11 cellular contexts compared by ENCODE assay signal in genomic region chr9:35847786-35848185, GRCh38. TPM values are rescaled to one million over a fixed set of nuclear protein-coding genes. Genes with fewer than 3 reads are reported as not detected.
DNase-seq lines count a peak whose midpoint lies in the region; ATAC-seq, FAIRE-seq and TF ChIP-seq lines count a peak whose summit lies in the region.
"Had no signal": no experiment of that assay in that cellular context is flagged by ENCODE, and none has a peak within 500 bp of the region (broad histone marks: within the 10 kb centered on the region; RNA-seq: fewer than 3 reads in every experiment).

No MANE protein-coding gene starts in this region.

- peaks cover 18% of the 10 kb centered on the region for H3K4me1 ChIP-seq in fibroblast of lung (ENCODE audit: control insufficient read depth, extremely low read depth, insufficient read depth, low read length)
- peaks cover 0 to 8% of the 10 kb centered on the region in 2 donors for H3K4me1 ChIP-seq in small intestine (ENCODE audit: control insufficient read depth in 2 of 2, insufficient read depth in 1 of 2, low read depth in 1 of 2, low read length in 1 of 2)

- DNase-seq in fibroblast of lung (ENCODE audit: low read depth in 2 of 2) (no peak), small intestine (no peak), HUDEP-2 (lab: John Stamatoyannopoulos, UW; ENCODE audit: unreplicated experiment in 76 of 76) (no peak), GDM1 (lab: John Stamatoyannopoulos, UW) (no peak)
- DNase-seq: DMS79 treated with DMSO at 0.1 percent for 48 hours, NCI-H1417 treated with DMSO at 0.1 percent for 48 hours had no signal

- H2AFZ ChIP-seq in fibroblast of lung (ENCODE audit: low read length) = no peak overlapping the region

- no peak for TF ChIP-seq CTCF in fibroblast of lung (conservative IDR thresholded peaks at IDR 0.05 in 1 of 2, IDR thresholded peaks at IDR 0.05 in 1 of 2; ENCODE audit: low read depth in 1 of 2, low read length in 2 of 2)

- 81 to 96% (median 94%) methylated on average over 1 of the region's 1 CpG for WGBS in small intestine, 3 donors

- no peak for FAIRE-seq in small intestine (lab: Jason Lieb, UNC)

- peak overlapping the region; percentile 63 for H3K4me2 ChIP-seq in fibroblast of lung (ENCODE audit: extremely low read depth, insufficient read depth, low read length)

- ATAC-seq in GM18502 (IDR thresholded peaks at IDR 0.05; ENCODE audit: poor library complexity, unreplicated experiment) (peak; percentile 23), GM21367 (IDR thresholded peaks at IDR 0.05; ENCODE audit: unreplicated experiment) (peak; percentile 9), HG03354 (IDR thresholded peaks at IDR 0.05; ENCODE audit: poor library complexity, severe bottlenecking, unreplicated experiment) (peak; percentile 21), HG03025 (IDR thresholded peaks at IDR 0.05; ENCODE audit: low FRiP score, unreplicated experiment) (no peak)

- H3K27ac ChIP-seq in fibroblast of lung (ENCODE audit: insufficient read depth, low read length) = peak overlapping the region; percentile 46
- H3K27ac ChIP-seq in small intestine (ENCODE audit: low read depth in 1 of 2, low read length in 1 of 2) = peak overlapping the region in 1 of 2 donors; percentile 36
- H3K27ac ChIP-seq: SK-N-MC had no signal

- H3K36me3 ChIP-seq in fibroblast of lung (ENCODE audit: control insufficient read depth, insufficient read depth, low read length) (peaks cover 1% of the 10 kb centered on the region), small intestine (ENCODE audit: control insufficient read depth in 2 of 2, insufficient read depth in 2 of 2, low read length in 2 of 2) (no peaks in the 10 kb centered on the region)

- H3K9ac ChIP-seq in fibroblast of lung (ENCODE audit: insufficient read depth, low read length) = no peak overlapping the region

- no peaks in the 10 kb centered on the region for H4K20me1 ChIP-seq in fibroblast of lung (ENCODE audit: control insufficient read depth, extremely low read depth, insufficient read depth, low read length)

- no peaks in the 10 kb centered on the region for H3K79me2 ChIP-seq in fibroblast of lung (ENCODE audit: control insufficient read depth, insufficient read depth, low read length)

- no peaks in the 10 kb centered on the region for H3K9me3 ChIP-seq in fibroblast of lung (ENCODE audit: control insufficient read depth, insufficient read depth, low read depth, low read length)
- no peaks in the 10 kb centered on the region for H3K9me3 ChIP-seq in small intestine (ENCODE audit: control insufficient read depth, low read depth)

- H3K27me3 ChIP-seq in fibroblast of lung (ENCODE audit: control insufficient read depth, insufficient read depth, low read length) (no peaks in the 10 kb centered on the region), small intestine (ENCODE audit: control insufficient read depth in 2 of 2, insufficient read depth in 2 of 2, low read length in 2 of 2) (no peaks in the 10 kb centered on the region)

- no peak overlapping the region for H3K4me3 ChIP-seq in fibroblast of lung (replicated peaks in 1 of 4; ENCODE audit: control extremely low read depth in 1 of 4, insufficient read depth in 1 of 4, low read depth in 3 of 4, low read length in 4 of 4)
- H3K4me3 ChIP-seq in small intestine (ENCODE audit: low read depth in 1 of 2, low read length in 2 of 2) = no peak overlapping the region
- H3K4me3 ChIP-seq: SK-N-MC had no signal

RNA-seq across cellular contexts. Expression of gene TMEM8B, which starts 18.8 kb away (rescaled TPM):
- 2.1 and 3.0 TPM in 2 replicates for total RNA-seq in fibroblast of lung
- 2.7 and 3.0 TPM in 2 replicates for polyA plus RNA-seq in fibroblast of lung
- 9.7 and 10.8 TPM in 2 replicates for polyA plus RNA-seq in fibroblast of lung (2012)
- polyA minus RNA-seq in fibroblast of lung (ENCODE audit: low replicate concordance) = 18.2 and 23.8 TPM in 2 replicates
- 1 to 10 TPM in 2 of 3 donors, under 1 TPM in 1; 0.89 to 6.6 (median 2.4) TPM for polyA plus RNA-seq in small intestine

RNA-seq across cellular contexts. Expression of gene FAM221B, which starts 19.3 kb away (rescaled TPM):
- total RNA-seq in fibroblast of lung = not detected in 2 replicates
- polyA plus RNA-seq in fibroblast of lung = not detected in 2 replicates
- polyA plus RNA-seq in fibroblast of lung (2012) = not detected in 2 replicates
- polyA minus RNA-seq in fibroblast of lung (ENCODE audit: low replicate concordance) = not detected in 2 replicates
- polyA plus RNA-seq in small intestine = not detected

RNA-seq across cellular contexts. Expression of gene OR13J1, which starts 22.4 kb away (rescaled TPM):
- total RNA-seq in fibroblast of lung = not detected in 2 replicates
- polyA plus RNA-seq in fibroblast of lung (not detected in 2 replicates), small intestine (not detected)
- not detected in 2 replicates for polyA plus RNA-seq in fibroblast of lung (2012)
- not detected in 2 replicates for polyA minus RNA-seq in fibroblast of lung (ENCODE audit: low replicate concordance)

RNA-seq across cellular contexts. Expression of gene HINT2, which starts 32.9 kb away (rescaled TPM):
- total RNA-seq in fibroblast of lung = 24.9 and 34.2 TPM in 2 replicates
- 13.1 and 22.9 TPM in 2 replicates for polyA plus RNA-seq in fibroblast of lung
- 29.5 and 48.6 TPM in 2 replicates for polyA plus RNA-seq in fibroblast of lung (2012)
- polyA minus RNA-seq in fibroblast of lung (ENCODE audit: low replicate concordance) = 6.8 and 9.2 TPM in 2 replicates
- 100 to 1,000 TPM in 2 of 3 donors, 10 to 100 TPM in 1; 83.4 to 138 (median 104) TPM for polyA plus RNA-seq in small intestine

RNA-seq across cellular contexts. Expression of gene SPAG8, which starts 35.7 kb away (rescaled TPM):
- total RNA-seq in fibroblast of lung = 1.0 and 1.3 TPM in 2 replicates
- 0.62 and 0.64 TPM in 2 replicates for polyA plus RNA-seq in fibroblast of lung
- 0.35 and 1.0 TPM in 2 replicates for polyA plus RNA-seq in fibroblast of lung (2012)
- polyA minus RNA-seq in fibroblast of lung (ENCODE audit: low replicate concordance) = 0.26 TPM in 1 of 2 replicates, not detected in the other
- polyA plus RNA-seq in small intestine = under 1 TPM in 1 of 3 donors, not detected in 2; 0.49 TPM
